Comparison of ENCODE assay signal across 8 cellular contexts in the genomic region with DNA sequence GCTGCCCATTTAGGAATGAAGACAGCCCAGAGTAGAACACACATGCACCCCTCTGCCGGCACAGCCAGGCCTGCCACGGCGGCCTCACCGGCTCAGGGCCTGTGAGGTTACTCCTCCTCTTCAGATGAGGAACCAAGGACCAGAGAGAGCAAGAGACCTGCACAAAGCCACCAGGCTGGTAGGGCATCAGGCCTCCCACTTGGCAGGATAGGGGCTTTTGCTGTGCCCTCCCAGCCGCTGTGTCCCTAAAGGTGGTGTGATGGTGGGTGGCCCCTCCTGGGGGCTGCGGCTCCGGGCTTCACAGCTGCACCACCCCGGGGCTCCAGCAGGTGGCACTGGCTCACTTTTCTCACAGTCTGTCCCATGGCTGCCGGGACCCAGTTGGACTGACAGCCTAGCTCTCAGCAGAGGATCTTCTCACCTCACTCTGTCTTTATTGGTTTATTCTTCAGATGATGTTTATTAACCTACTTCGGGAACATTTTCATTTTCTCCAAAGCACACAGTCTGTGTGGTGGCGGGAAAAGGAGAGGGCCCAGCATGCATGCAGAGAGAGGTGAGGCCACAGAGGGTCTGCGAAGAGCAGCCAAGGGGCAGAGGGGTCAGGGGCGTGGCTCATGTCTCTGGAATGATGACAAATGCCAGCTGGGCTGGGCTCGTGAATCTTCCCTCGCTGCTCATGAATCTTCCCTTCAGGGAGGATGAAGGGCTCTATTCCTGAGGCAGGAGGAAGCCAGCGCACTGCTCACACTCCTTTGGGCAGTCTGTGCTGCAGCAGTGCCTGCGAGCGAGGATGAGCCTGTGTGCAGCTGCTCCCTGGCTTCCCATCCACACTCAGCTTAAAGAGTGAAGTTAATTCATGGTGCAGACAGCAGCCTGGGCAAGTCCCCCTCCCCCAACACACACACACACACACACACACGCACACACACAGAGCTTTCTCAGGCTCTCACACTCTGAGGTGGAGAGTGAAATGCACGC.
A peak's percentile ranks its signal among the peaks of the same experiment; 100 is the strongest.
DNase-seq lines count a peak whose midpoint lies in the region; ATAC-seq and TF ChIP-seq lines count a peak whose summit lies in the region.

No MANE protein-coding gene starts in this region.

- intact Hi-C loops in left lung (cut with DNase I), result no loop called here

- H3K27ac ChIP-seq in left lung, result peak overlapping the region in 1 of 2 donors; percentile 37

- H3K4me1 ChIP-seq in left lung, result peaks cover 5 to 22% of the 10 kb centered on the region in 2 donors

- H3K4me3 ChIP-seq in left lung, result no peak overlapping the region

- peak; percentile 92 to 94 for TF ChIP-seq CTCF in left lung (IDR thresholded peaks at IDR 0.05)

- ATAC-seq in left lung (peak; percentile 90), GM21529 (IDR thresholded peaks at IDR 0.05; ENCODE audit: unreplicated experiment) (no peak)

- H3K9me3 ChIP-seq in left lung, result no peaks in the 10 kb centered on the region

- H3K27me3 ChIP-seq in left lung, result no peaks in the 10 kb centered on the region

- no peaks in the 10 kb centered on the region for H3K36me3 ChIP-seq in left lung

- peak; percentile 34 for DNase-seq in SKM-1 treated with dmso at 0.1 percent for 144 hours (lab: John Stamatoyannopoulos, UW; ENCODE audit: unreplicated experiment)
- DNase-seq in SKM-1 (lab: John Stamatoyannopoulos, UW; ENCODE audit: unreplicated experiment), result no peak
- peak; percentile 58 for DNase-seq in NCI-H1694 (lab: John Stamatoyannopoulos, UW)
- DNase-seq in activated CD4-positive, alpha-beta T cell treated with anti-CD3 and anti-CD28 coated beads for 1 hour, result peak; percentile 46
- DNase-seq in cerebellum (ENCODE audit: low spot score), result peak; percentile 64
- peak; percentile 62 to 87 for DNase-seq in left lung
- DNase-seq in stimulated activated CD4-positive, alpha-beta T cell treated with anti-CD3 and anti-CD28 coated beads, Interleukin-2, amount 100 ng/mL, for 24 hours, result peak; percentile 75 to 78
